ENCODE assay signal across 12 cellular contexts in genomic region chr19:35458821-35459391, GRCh38. TPM values are rescaled to one million over a fixed set of nuclear protein-coding genes. Genes with fewer than 3 reads are reported as not detected.
DNase-seq lines count a peak whose midpoint lies in the region; ATAC-seq and TF ChIP-seq lines count a peak whose summit lies in the region.
"Had no signal": no experiment of that assay in that cellular context is flagged by ENCODE, and none has a peak within 500 bp of the region (broad histone marks: within the 10 kb centered on the region; RNA-seq: fewer than 3 reads in every experiment).

No MANE protein-coding gene starts in this region.

- intact Hi-C loops in CD14-positive monocyte (cut with micrococcal nuclease) (loop anchor here in 1 of 2 donors (5.0 kb wide), 1 partner anchor 37 kb away; no protein-coding TSS in a partner anchor), adrenal gland (cut with DNase I) (no loop called here)

- TF ChIP-seq POLR2A in NB4 (IDR thresholded peaks at IDR 0.05; ENCODE audit: extremely low read depth, insufficient read length) (no peak), adrenal gland (IDR thresholded peaks at IDR 0.05) (no peak)

- H3K4me3 Mint-ChIP-seq in CD14-positive monocyte (peak overlapping the region in 1 of 2 donors; percentile 39), immature natural killer cell (no peak overlapping the region)
- H3K4me3 Mint-ChIP-seq: GM23338 had no signal

- H3K9me3 Mint-ChIP-seq in CD14-positive monocyte = no peaks in the 10 kb centered on the region
- H3K9me3 Mint-ChIP-seq in immature natural killer cell = no peaks in the 10 kb centered on the region
- H3K9me3 Mint-ChIP-seq: GM23338 had no signal

- H3K27me3 ChIP-seq in adrenal gland = no peaks in the 10 kb centered on the region

- DNase-seq in CD14-positive monocyte (ENCODE audit: low spot score) (peak; percentile 70), NB4 (ENCODE audit: low read depth) (peak; percentile 39), immature natural killer cell (no peak), HEK293T (ENCODE audit: extremely low spot score) (no peak), adrenal gland (no peak), NCI-H1048 (lab: John Stamatoyannopoulos, UW) (no peak), NCI-H1417 (lab: John Stamatoyannopoulos, UW) (no peak)
- DNase-seq: NCI-H146 had no signal

- peak overlapping the region in 2 of 5 donors; percentile 47 to 81 for H3K27ac ChIP-seq in adrenal gland

- H3K27me3 Mint-ChIP-seq in CD14-positive monocyte (ENCODE audit: low read depth in 3 of 3) (peaks cover 4 to 9% (median 8%) of the 10 kb centered on the region in 3 donors), immature natural killer cell (ENCODE audit: low read depth in 3 of 3) (peaks cover 3 to 10% (median 9%) of the 10 kb centered on the region in 3 donors)

- H3K4me1 ChIP-seq in adrenal gland (replicated peaks in 1 of 2) = peaks cover 13 to 29% of the 10 kb centered on the region in 2 donors

- H3K4me1 Mint-ChIP-seq in CD14-positive monocyte (peaks cover 67% of the 10 kb centered on the region), immature natural killer cell (peaks cover 35 to 47% of the 10 kb centered on the region in 2 donors)

- POLR2A ChIA-PET in HEK293T (lab: Yijun Ruan, JAX) = no interaction called here

- no peaks in the 10 kb centered on the region for H3K9me3 ChIP-seq in adrenal gland (replicated peaks in 1 of 3)

- H3K36me3 Mint-ChIP-seq in CD14-positive monocyte (no peaks in the 10 kb centered on the region), immature natural killer cell (no peaks in the 10 kb centered on the region)

- no peak for TF ChIP-seq CTCF in CD14-positive monocyte (IDR thresholded peaks at IDR 0.05)
- no peak for TF ChIP-seq CTCF in NB4 (IDR thresholded peaks at IDR 0.05; ENCODE audit: low read depth, low read length)
- TF ChIP-seq CTCF in adrenal gland (IDR thresholded peaks at IDR 0.05) = no peak

- H3K27ac Mint-ChIP-seq in CD14-positive monocyte (peak overlapping the region; percentile 81 to 89 (median 85)), immature natural killer cell (peak overlapping the region in 4 of 6 donors; percentile 5 to 62 (median 26))
- H3K27ac Mint-ChIP-seq: GM23338 had no signal

- peak; percentile 50 for ATAC-seq in GM21423 (IDR thresholded peaks at IDR 0.05; ENCODE audit: unreplicated experiment)
- ATAC-seq: GM23338 had no signal

- H3K36me3 ChIP-seq in adrenal gland (replicated peaks in 1 of 2) = no peaks in the 10 kb centered on the region

- CTCF ChIA-PET in HEK293T (lab: Yijun Ruan, JAX) = no interaction called here

- 37 to 49% (median 46%) methylated on average over 9 to 10 of the region's 10 CpGs for WGBS in adrenal gland, 4 donors

- H3K4me3 ChIP-seq in NB4 (ENCODE audit: low read depth, low read length) (no peak overlapping the region), adrenal gland (no peak overlapping the region)
- H3K4me3 ChIP-seq: GM23338 had no signal

TF ChIP-seq in HEK293T, 16 proteins besides CTCF, POLR2A, EP300 and RAD21:
- no peak for TF ChIP-seq SP1 (IDR thresholded peaks at IDR 0.05)
- no peak for TF ChIP-seq FOXA1 (IDR thresholded peaks at IDR 0.05)
- TF ChIP-seq CTBP1 (IDR thresholded peaks at IDR 0.05; ENCODE audit: borderline replicate concordance) = no peak

RNA-seq across cellular contexts. Expression of gene FFAR2, which starts 10.8 kb away (rescaled TPM):
- polyA plus RNA-seq in CD14-positive monocyte (10 to 100 TPM in 1 of 2 donors, 1 to 10 TPM in 1; 5.7 to 10.8 TPM), immature natural killer cell (1 to 10 TPM in 1 of 3 donors, under 1 TPM in 2; 0.12 to 1.6 (median 0.15) TPM), adrenal gland (under 1 TPM; 0.33 to 0.88 (median 0.40) TPM)
- under 1 TPM in 2 of 8 donors, not detected in 6; 0.29 to 0.52 TPM for total RNA-seq in adrenal gland
- total RNA-seq: GM23338; T-helper 2 cell treated with Interferon-gamma antibody and Interleukin-4, amounts not matched to agents 100 ng/mL and 5 ng/mL, for 36 hours had no signal
- polyA plus RNA-seq: GM23338, neural cell had no signal

RNA-seq across cellular contexts. Expression of gene KRTDAP, which starts 31.4 kb away (rescaled TPM):
- polyA plus RNA-seq in CD14-positive monocyte (not detected), immature natural killer cell (not detected), adrenal gland (not detected)
- not detected for total RNA-seq in adrenal gland
- total RNA-seq: GM23338; T-helper 2 cell treated with Interferon-gamma antibody and Interleukin-4, amounts not matched to agents 100 ng/mL and 5 ng/mL, for 36 hours had no signal
- polyA plus RNA-seq: neural cell had no signal

RNA-seq across cellular contexts. Expression of gene DMKN, which starts 54.5 kb away (rescaled TPM):
- polyA plus RNA-seq in CD14-positive monocyte (not detected), immature natural killer cell (10 to 100 TPM in 2 of 3 donors, 1 to 10 TPM in 1; 5.0 to 24.5 (median 20.3) TPM), adrenal gland (10 to 100 TPM; 29.3 to 70.5 (median 63.2) TPM)
- total RNA-seq in adrenal gland = 10 to 100 TPM in 5 of 8 donors, 1 to 10 TPM in 3; 4.9 to 39.4 (median 17.6) TPM
- total RNA-seq: T-helper 2 cell treated with Interferon-gamma antibody and Interleukin-4, amounts not matched to agents 100 ng/mL and 5 ng/mL, for 36 hours had no signal
- polyA plus RNA-seq: neural cell had no signal

Comparison
In these comparisons a context has a peak if more than half of its experiments do, and no peak if none do; other contexts are left out.
1. DNase-seq: peak in CD14-positive monocyte (single experiment) and NB4 (single experiment); none in immature natural killer cell (0 of 3), HEK293T (single experiment), adrenal gland (0 of 7), NCI-H1048 (single experiment) and NCI-H1417 (0 of 3).
2. RNA of gene DMKN, which starts 54.5 kb away (polyA plus RNA-seq): 29.3 to 70.5 TPM in adrenal gland and 5.0 to 24.5 TPM in immature natural killer cell; not detected in CD14-positive monocyte; every median in the first group is over 4 times any median in the second.